2 cellular contexts compared by ENCODE assay signal in genomic region chr2:236621786-236622185, GRCh38.
TF ChIP-seq lines count a peak whose summit lies in the region.

No MANE protein-coding gene starts in this region.

TF ChIP-seq in GM23338, 12 proteins besides CTCF, POLR2A, EP300 and RAD21 (continued from another document):
- no peak for TF ChIP-seq STAT1 (IDR thresholded peaks at IDR 0.05; ENCODE audit: unreplicated experiment)
- TF ChIP-seq EZH2 (IDR thresholded peaks at IDR 0.05; ENCODE audit: low read depth, unreplicated experiment), result no peak
- no peak for TF ChIP-seq NANOG (IDR thresholded peaks at IDR 0.05; ENCODE audit: borderline replicate concordance)

TF ChIP-seq in WTC11, 78 proteins besides CTCF, POLR2A, EP300 and RAD21 (continued from another document):
- no peak for TF ChIP-seq FOXP4 (CRISPR knock-in tag; IDR thresholded peaks at IDR 0.05)
- TF ChIP-seq ETV6 (CRISPR knock-in tag; IDR thresholded peaks at IDR 0.05), result no peak
- TF ChIP-seq GABPB1 (CRISPR knock-in tag; IDR thresholded peaks at IDR 0.05), result no peak
- TF ChIP-seq FOXP1 (CRISPR knock-in tag; IDR thresholded peaks at IDR 0.05; ENCODE audit: borderline replicate concordance), result no peak
- no peak for TF ChIP-seq ZNF416 (CRISPR knock-in tag; IDR thresholded peaks at IDR 0.05)
- no peak for TF ChIP-seq MXD4 (CRISPR knock-in tag; IDR thresholded peaks at IDR 0.05; ENCODE audit: borderline replicate concordance)
- TF ChIP-seq RELA (CRISPR knock-in tag; IDR thresholded peaks at IDR 0.05; ENCODE audit: borderline replicate concordance), result no peak
- TF ChIP-seq ATF6 (CRISPR knock-in tag; IDR thresholded peaks at IDR 0.05), result no peak
- TF ChIP-seq PRRX2 (CRISPR knock-in tag; IDR thresholded peaks at IDR 0.05), result no peak
TF ChIP-seq in WTC11: peak in this region for 0.
